In the genomic region with DNA sequence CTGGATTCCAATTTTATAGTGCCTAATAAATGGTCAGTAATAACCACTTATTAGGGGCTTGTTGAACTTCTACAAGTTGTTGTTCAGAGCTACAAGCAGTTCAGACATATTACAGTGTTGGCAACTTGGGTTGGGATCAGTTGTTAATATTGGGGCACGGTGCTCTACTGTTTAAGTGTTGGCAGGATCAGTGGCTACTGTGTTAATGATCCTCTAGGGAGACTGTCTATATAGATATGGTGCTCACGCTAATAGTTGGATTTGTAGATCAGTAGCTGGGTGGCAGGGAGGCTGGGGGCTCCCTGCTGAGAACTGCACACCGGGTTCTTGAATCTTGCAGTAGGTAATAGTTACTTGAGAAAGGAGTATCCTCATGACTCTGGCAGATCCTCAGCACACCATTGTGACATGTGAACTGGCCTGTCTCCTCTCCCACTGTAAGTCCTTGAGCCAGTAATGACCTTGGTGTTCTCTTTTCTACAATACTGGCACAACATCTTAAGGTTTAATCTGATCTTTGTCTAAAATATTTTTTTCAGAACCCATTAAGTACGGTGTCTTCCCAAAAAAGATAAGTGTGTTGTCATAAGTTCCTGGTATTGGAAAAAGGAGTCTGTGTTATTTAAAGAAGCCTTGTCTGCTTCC, we compare ENCODE assay signal across 24 cellular contexts.
DNase-seq lines count a peak whose midpoint lies in the region; ATAC-seq and TF ChIP-seq lines count a peak whose summit lies in the region.
"Had no signal": no experiment of that assay in that cellular context is flagged by ENCODE, and none has a peak within 500 bp of the region (broad histone marks: within the 10 kb centered on the region; RNA-seq: fewer than 3 reads in every experiment).

No MANE protein-coding gene starts in this region.

- in situ Hi-C loops in IMR-90 (cut with MboI; ENCODE audit: low sequenced_read_pairs), result no loop called here

- H3K79me1 ChIP-seq in IMR-90 (ENCODE audit: low read depth in 1 of 2, low read length in 2 of 2), result no peaks in the 10 kb centered on the region

- H3K27ac ChIP-seq in SK-N-SH (ENCODE audit: low read depth in 2 of 2, low read length in 1 of 2) (no peak overlapping the region), IMR-90 (ENCODE audit: insufficient read depth, low read length) (no peak overlapping the region), prostate gland (peak overlapping the region; percentile 1 to 23)
- H3K27ac ChIP-seq: 22Rv1, KMS-11, PC-9, SJCRH30 had no signal

- H3K27me3 Mint-ChIP-seq in effector memory CD8-positive, alpha-beta T cell, result no peaks in the 10 kb centered on the region
- H3K27me3 Mint-ChIP-seq: IgD-negative memory B cell had no signal

- no peak overlapping the region for H2BK5ac ChIP-seq in IMR-90 (ENCODE audit: low read depth, low read length, poor library complexity, severe bottlenecking)

- 58% methylated on average over 4 of the region's 4 CpGs for WGBS in SK-N-SH (ENCODE audit: low lambda C conversion rate)
- no CpG with 5 or more reads among the region's 4 CpGs for WGBS in IMR-90 (ENCODE audit: extremely low coverage in 2 of 2, insufficient read length in 1 of 2), 2 experiments
- WGBS in prostate gland, result 21% methylated on average over 4 of the region's 4 CpGs

- TF ChIP-seq RAD21 in SK-N-SH (IDR thresholded peaks at IDR 0.05; ENCODE audit: low read length), result no peak
- no peak for TF ChIP-seq RAD21 in IMR-90 (IDR thresholded peaks at IDR 0.05; ENCODE audit: low read length)

- H3K4me2 ChIP-seq in SK-N-SH, result no peak overlapping the region
- no peak overlapping the region for H3K4me2 ChIP-seq in IMR-90 (ENCODE audit: low read depth, low read length)
- H3K4me2 ChIP-seq: KMS-11, PC-9 had no signal

- no peak overlapping the region for H4K91ac ChIP-seq in IMR-90 (ENCODE audit: insufficient read depth, low read depth, low read length)

- H3K9me3 ChIP-seq in SK-N-SH (no peaks in the 10 kb centered on the region), IMR-90 (ENCODE audit: control insufficient read depth, insufficient read depth, low read length) (no peaks in the 10 kb centered on the region), prostate gland (no peaks in the 10 kb centered on the region)
- H3K9me3 ChIP-seq: BE2C, SJCRH30 had no signal

- H3K4me3 ChIP-seq in SK-N-SH (ENCODE audit: low read depth in 2 of 2, low read length in 1 of 2) (no peak overlapping the region), IMR-90 (ENCODE audit: insufficient read depth, low read depth, low read length) (no peak overlapping the region), prostate gland (no peak overlapping the region)
- H3K4me3 ChIP-seq: PC-9, SJCRH30 had no signal

- no peak overlapping the region for H4K5ac ChIP-seq in IMR-90 (ENCODE audit: low read depth, low read length)

- H3K4me3 Mint-ChIP-seq in effector memory CD8-positive, alpha-beta T cell, result no peak overlapping the region
- H3K4me3 Mint-ChIP-seq: CD14-positive monocyte, IgD-negative memory B cell had no signal

- H3K9me2 ChIP-seq in SK-N-SH, result no peaks in the 10 kb centered on the region

- no peak overlapping the region for H4K8ac ChIP-seq in IMR-90 (ENCODE audit: low read depth in 2 of 2, low read length in 2 of 2)

- H3K36me3 ChIP-seq in SK-N-SH (replicated peaks in 1 of 2; ENCODE audit: control insufficient read depth in 1 of 2, insufficient read depth in 2 of 2, low read length in 1 of 2) (no peaks in the 10 kb centered on the region), IMR-90 (ENCODE audit: control insufficient read depth, insufficient read depth, low read length) (no peaks in the 10 kb centered on the region), prostate gland (no peaks in the 10 kb centered on the region)
- H3K36me3 ChIP-seq: BE2C, SJCRH30 had no signal

- no peak overlapping the region for H3K23ac ChIP-seq in IMR-90 (ENCODE audit: low read depth, low read length)

- no peak overlapping the region for H2AK9ac ChIP-seq in IMR-90 (replicated peaks; ENCODE audit: low read depth, low read length, poor library complexity)

- no peak overlapping the region for H3K18ac ChIP-seq in IMR-90 (ENCODE audit: low read depth, low read length)

- H3K4me1 ChIP-seq in SK-N-SH (ENCODE audit: control insufficient read depth in 1 of 2, insufficient read depth in 2 of 2, low read depth in 1 of 2, low read length in 1 of 2) (no peaks in the 10 kb centered on the region), IMR-90 (ENCODE audit: control insufficient read depth, insufficient read depth, low read length) (no peaks in the 10 kb centered on the region), prostate gland (replicated peaks) (no peaks in the 10 kb centered on the region)
- H3K4me1 ChIP-seq: BE2C, SJCRH30 had no signal

- TF ChIP-seq CTCF in SK-N-SH (IDR thresholded peaks at IDR 0.05) (no peak), IMR-90 (conservative IDR thresholded peaks at IDR 0.05; ENCODE audit: low read depth, low read length) (no peak), prostate gland (IDR thresholded peaks at IDR 0.05) (no peak)

- H3K4me1 Mint-ChIP-seq in effector memory CD8-positive, alpha-beta T cell (ENCODE audit: low read depth in 2 of 2), result peaks cover 22 to 55% of the 10 kb centered on the region in 2 donors

- dilution Hi-C loops in IMR-90 (cut with HindIII; ENCODE audit: low sequenced_read_pairs, unreplicated experiment), result no loop called here

- H3K27me3 ChIP-seq in SK-N-SH (ENCODE audit: insufficient read depth) (no peaks in the 10 kb centered on the region; the same call in 1 of the 2 replicates), IMR-90 (ENCODE audit: control insufficient read depth, insufficient read depth, low read length) (peaks cover 16% of the 10 kb centered on the region), prostate gland (replicated peaks; ENCODE audit: insufficient read depth) (no peaks in the 10 kb centered on the region)
- H3K27me3 ChIP-seq: BE2C had no signal

- no peaks in the 10 kb centered on the region for H3K79me2 ChIP-seq in SK-N-SH (ENCODE audit: insufficient read depth)

- H3K4ac ChIP-seq in IMR-90 (ENCODE audit: low read depth, low read length), result no peak overlapping the region

- intact Hi-C loops in IMR-90 (cut with micrococcal nuclease) (no loop called here), prostate gland (cut with DNase I) (no loop called here)

- H2AK5ac ChIP-seq in IMR-90 (ENCODE audit: low read depth, low read length), result no peak overlapping the region

- H3K14ac ChIP-seq in IMR-90 (replicated peaks; ENCODE audit: low read depth, low read length), result no peak overlapping the region

- no peak for ATAC-seq in SK-N-SH treated with all-trans-retinoic acid at 6 μM for 48 hours
- no peak for ATAC-seq in IMR-90 (ENCODE audit: low read depth)
- no peak for ATAC-seq in effector memory CD8-positive, alpha-beta T cell (replicated peaks)
- ATAC-seq: Right ventricle myocardium inferior had no signal

- no peaks in the 10 kb centered on the region for H3K9me1 ChIP-seq in IMR-90 (ENCODE audit: insufficient read depth, low read length)

- H4K20me1 ChIP-seq in SK-N-SH (ENCODE audit: insufficient read depth) (no peaks in the 10 kb centered on the region), IMR-90 (ENCODE audit: insufficient read depth, low read length) (no peaks in the 10 kb centered on the region)

- H2BK15ac ChIP-seq in IMR-90 (ENCODE audit: low read depth, low read length), result no peak overlapping the region

- no TSS peak for BruUV-seq in IMR-90 (replicated peaks; lab: Mats Ljungman, UMichigan)

- H3K27ac Mint-ChIP-seq in effector memory CD8-positive, alpha-beta T cell, result peak overlapping the region; percentile 51 to 71
- H3K27ac Mint-ChIP-seq: IgD-negative memory B cell had no signal

- H3K56ac ChIP-seq in IMR-90 (ENCODE audit: extremely low read depth, insufficient read depth, low read length), result no peak overlapping the region

- H3K9me3 Mint-ChIP-seq in effector memory CD8-positive, alpha-beta T cell, result no peaks in the 10 kb centered on the region
- H3K9me3 Mint-ChIP-seq: CD14-positive monocyte, IgD-negative memory B cell had no signal

- H2BK20ac ChIP-seq in IMR-90 (ENCODE audit: low read depth, low read length), result no peak overlapping the region

- peaks cover 44% of the 10 kb centered on the region for H3K36me3 Mint-ChIP-seq in effector memory CD8-positive, alpha-beta T cell (ENCODE audit: insufficient read depth)

- POLR2A ChIA-PET in SK-N-SH (lab: Yijun Ruan, JAX) (no interaction called here), IMR-90 (lab: Charles Lee; ENCODE audit: unreplicated experiment) (no interaction called here)

- DNase-seq in SK-N-SH (no peak), IMR-90 (no peak), prostate gland (ENCODE audit: low spot score) (no peak), SW480 (ENCODE audit: low spot score) (no peak), DMS 273 treated with DMSO at 0.1 percent for 48 hours (lab: John Stamatoyannopoulos, UW) (no peak), T1000 (lab: John Stamatoyannopoulos, UW) (no peak)
- DNase-seq in effector memory CD8-positive, alpha-beta T cell, result no peak
- DNase-seq: BE2C; DMS53; HCEC 1CT; MM.1S; NCI-H2029; NCI-H446 treated with DMSO at 0.1 percent for 48 hours; NCI-H526; NCI-H82; NK-92 treated with Interleukin-12 subunit alpha and Interleukin-12 subunit beta, amount 100 ng/mL, for 24 hours; PC-9; SJCRH30 had no signal

- no peak for TF ChIP-seq EP300 in SK-N-SH (IDR thresholded peaks at IDR 0.05; ENCODE audit: borderline replicate concordance in 1 of 2, low read depth in 1 of 2, low read length in 1 of 2)

- H3K9ac ChIP-seq in SK-N-SH (no peak overlapping the region), IMR-90 (ENCODE audit: low read depth, low read length) (no peak overlapping the region)
- H3K9ac ChIP-seq: KMS-11 had no signal

- no peak overlapping the region for H2BK120ac ChIP-seq in IMR-90 (ENCODE audit: low read depth, low read length)

- no peak overlapping the region for H2AFZ ChIP-seq in SK-N-SH (ENCODE audit: low read depth)
- H2AFZ ChIP-seq in IMR-90 (replicated peaks; ENCODE audit: low read length, poor library complexity), result peak overlapping the region; percentile 4
- H2AFZ ChIP-seq: PC-9 had no signal

- CTCF ChIA-PET in SK-N-SH (lab: Yijun Ruan, JAX) (interaction anchor here (1.3 kb wide), 1 partner anchor 40 kb away, joined by 3 read pairs; no protein-coding TSS in a partner anchor), IMR-90 (lab: Yijun Ruan, JAX) (no interaction called here)

- TF ChIP-seq POLR2A in IMR-90 (IDR thresholded peaks at IDR 0.05; ENCODE audit: low read depth, low read length), result no peak
- TF ChIP-seq POLR2A in prostate gland (IDR thresholded peaks at IDR 0.05), result no peak

- no peaks in the 10 kb centered on the region for H3F3A ChIP-seq in SK-N-SH (replicated peaks; ENCODE audit: insufficient read depth)

TF ChIP-seq in SK-N-SH treated with all-trans-retinoic acid at 6 μM for 48 hours, 23 proteins besides CTCF, POLR2A, EP300 and RAD21 (continues in another document):
- peak; percentile 53 for TF ChIP-seq ISL1 (CRISPR knock-in tag; IDR thresholded peaks at IDR 0.05)

TF ChIP-seq in SK-N-SH, 30 proteins besides CTCF, POLR2A, EP300 and RAD21 (continues in another document):
- TF ChIP-seq TEAD4 (IDR thresholded peaks at IDR 0.05; ENCODE audit: borderline replicate concordance, insufficient read depth) (no peak), YY1 (IDR thresholded peaks at IDR 0.05; ENCODE audit: low read depth) (no peak), MXI1 (IDR thresholded peaks at IDR 0.05; ENCODE audit: low read depth, low read length) (no peak)

TF ChIP-seq in IMR-90, 13 proteins besides CTCF, POLR2A, EP300 and RAD21 (continues in another document):
- TF ChIP-seq RCOR1 (IDR thresholded peaks at IDR 0.05; ENCODE audit: insufficient replicate concordance, low read length) (no peak), RFX5 (IDR thresholded peaks at IDR 0.05; ENCODE audit: low read depth, low read length) (no peak), MAZ (IDR thresholded peaks at IDR 0.05; ENCODE audit: borderline replicate concordance, low read depth, low read length) (no peak)

Comparison
In these comparisons a context has a peak if more than half of its experiments do, and no peak if none do; other contexts are left out.
1. H3K27ac ChIP-seq: peak in prostate gland (2 of 2); none in SK-N-SH (0 of 2) and IMR-90 (single experiment).